In genomic region chr2:3536682-3537632, GRCh38 we compare ENCODE assay signal across 1 cellular context.
TF ChIP-seq lines count a peak whose summit lies in the region.

No MANE protein-coding gene starts in this region.

TF ChIP-seq in HCT116, 20 proteins besides CTCF, POLR2A, EP300 and RAD21:
- TF ChIP-seq EZH2phosphoT487 (IDR thresholded peaks at IDR 0.05; ENCODE audit: borderline replicate concordance) (no peak), POLR2AphosphoS5 (IDR thresholded peaks at IDR 0.05; ENCODE audit: low read depth, low read length) (peak; percentile 48), MAX (IDR thresholded peaks at IDR 0.05) (peak; percentile 29; the same call in 1 of the 2 replicates), SRF (IDR thresholded peaks at IDR 0.05; ENCODE audit: low read depth) (0 out of 2 replicates have a peak, but pooled peaks have one; percentile 56)
